13 cellular contexts compared by ENCODE assay signal in genomic region chr1:117017648-117018047, GRCh38. TPM values are rescaled to one million over a fixed set of nuclear protein-coding genes. Genes with fewer than 3 reads are reported as not detected.
DNase-seq lines count a peak whose midpoint lies in the region; ATAC-seq, FAIRE-seq and TF ChIP-seq lines count a peak whose summit lies in the region.
"Had no signal": no experiment of that assay in that cellular context is flagged by ENCODE, and none has a peak within 500 bp of the region (broad histone marks: within the 10 kb centered on the region; RNA-seq: fewer than 3 reads in every experiment).

No MANE protein-coding gene starts in this region.

- dilution Hi-C loops in mammary epithelial cell (cut with HindIII; ENCODE audit: low sequenced_read_pairs), result no loop called here

- in situ Hi-C loops in mammary epithelial cell (cut with MboI; ENCODE audit: low sequenced_read_pairs in 2 of 2), result no loop called here

- peaks cover 0 to 2% of the 10 kb centered on the region in 2 donors for H3K36me3 ChIP-seq in lung (ENCODE audit: control insufficient read depth in 2 of 2, insufficient read depth in 2 of 2, low read length in 2 of 2)
- H3K36me3 ChIP-seq in mammary epithelial cell (ENCODE audit: insufficient read depth, low read length), result no peaks in the 10 kb centered on the region

- H3K9me3 ChIP-seq in lung (ENCODE audit: control insufficient read depth in 2 of 2, insufficient read depth in 1 of 2, low read length in 1 of 2) (no peaks in the 10 kb centered on the region), mammary epithelial cell (replicated peaks; ENCODE audit: insufficient read depth, low read length) (no peaks in the 10 kb centered on the region)

- WGBS in lung, 2 donors, result 51 to 73% methylated on average over 3 of the region's 3 CpGs
- 78% methylated on average over 3 of the region's 3 CpGs for WGBS in mammary epithelial cell (ENCODE audit: low coverage, missing lambda C conversion rate)

- H3K79me2 ChIP-seq in mammary epithelial cell (ENCODE audit: insufficient read depth, low read length), result no peaks in the 10 kb centered on the region

- H3K27me3 ChIP-seq in lung (ENCODE audit: control insufficient read depth, insufficient read depth) (no peaks in the 10 kb centered on the region), mammary epithelial cell (ENCODE audit: insufficient read depth, low read length) (no peaks in the 10 kb centered on the region)

- no peak overlapping the region for H3K27ac ChIP-seq in lung (ENCODE audit: low read depth in 1 of 2, low read length in 1 of 2)
- no peak overlapping the region for H3K27ac ChIP-seq in mammary epithelial cell (ENCODE audit: insufficient read depth, low read depth, low read length)
- H3K27ac ChIP-seq: PC-9 had no signal

- H3K4me1 ChIP-seq in lung (ENCODE audit: control insufficient read depth in 2 of 2, insufficient read depth in 2 of 2, low read length in 2 of 2), result no peaks in the 10 kb centered on the region
- H3K4me1 ChIP-seq in mammary epithelial cell (ENCODE audit: insufficient read depth, low read length), result no peaks in the 10 kb centered on the region

- no peak overlapping the region for H2AFZ ChIP-seq in mammary epithelial cell (ENCODE audit: low read depth, low read length)
- H2AFZ ChIP-seq: PC-9 had no signal

- peak; percentile 51 for ATAC-seq in HG03520 (IDR thresholded peaks at IDR 0.05; ENCODE audit: unreplicated experiment)
- peak; percentile 34 for ATAC-seq in lung (ENCODE audit: insufficient read depth, low FRiP score)

- no peaks in the 10 kb centered on the region for H4K20me1 ChIP-seq in mammary epithelial cell (ENCODE audit: insufficient read depth, low read length)

- BruUV-seq in mammary epithelial cell (replicated peaks; lab: Mats Ljungman, UMichigan), result no TSS peak

- FAIRE-seq in D721Med (lab: Jason Lieb, UNC), result no peak

- H3K4me3 ChIP-seq in lung, result no peak overlapping the region
- H3K4me3 ChIP-seq in mammary epithelial cell (replicated peaks in 1 of 3; ENCODE audit: insufficient read depth in 1 of 3, low read depth in 2 of 3, low read length in 3 of 3), result no peak overlapping the region
- H3K4me3 ChIP-seq: PC-9 had no signal

- H3K4me2 ChIP-seq in mammary epithelial cell (ENCODE audit: insufficient read depth, low read depth, low read length), result no peak overlapping the region
- H3K4me2 ChIP-seq: PC-9 had no signal

- TF ChIP-seq CTCF in D721Med (IDR thresholded peaks at IDR 0.05; ENCODE audit: insufficient read depth, missing control alignments) (no peak), GM20000 (IDR thresholded peaks at IDR 0.05; ENCODE audit: extremely low read depth, missing control alignments) (no peak), lung (IDR thresholded peaks at IDR 0.05; ENCODE audit: control extremely low read depth, extremely low read depth) (no peak), mammary epithelial cell (conservative IDR thresholded peaks at IDR 0.05 in 1 of 2, IDR thresholded peaks at IDR 0.05 in 1 of 2; ENCODE audit: extremely low read depth in 1 of 2, insufficient read depth in 1 of 2, low read depth in 1 of 2, low read length in 2 of 2) (no peak)

- intact Hi-C loops in mammary epithelial cell (cut with micrococcal nuclease), result no loop called here

- H3K9ac ChIP-seq in mammary epithelial cell (ENCODE audit: insufficient read depth, low read length), result no peak overlapping the region

- peak; percentile 29 for DNase-seq in D721Med (ENCODE audit: insufficient read length, low spot score)
- DNase-seq in GM20000 (ENCODE audit: low spot score), result peak; percentile 15
- no peak for DNase-seq in lung (ENCODE audit: low spot score)
- no peak for DNase-seq in UCSD-AML1 (lab: John Stamatoyannopoulos, UW; ENCODE audit: unreplicated experiment)
- no peak for DNase-seq in mammary epithelial cell
- no peak for DNase-seq in NCI-H345 treated with DMSO at 0.1 percent for 48 hours (lab: John Stamatoyannopoulos, UW; ENCODE audit: unreplicated experiment)
- DNase-seq in effector CD8-positive, alpha-beta T cell (lab: John Stamatoyannopoulos, UW), result no peak
- DNase-seq: activated CD4-positive, alpha-beta T cell treated with anti-CD3 and anti-CD28 coated beads for 48 hours; dermis blood vessel endothelial cell; DMS53; midbrain; PC-9 had no signal

- CTCF ChIA-PET in mammary epithelial cell (lab: Charles Lee; ENCODE audit: low non-redundant PET), result no interaction called here

RNA-seq across cellular contexts. Expression of gene CD101, which starts 16.1 kb away (rescaled TPM):
- total RNA-seq in lung, result 1 to 10 TPM; 2.2 to 6.7 TPM
- polyA plus RNA-seq in lung, result 10 to 100 TPM in 1 of 2 donors, 1 to 10 TPM in 1; 2.0 to 17.8 TPM
- total RNA-seq in mammary epithelial cell, result 1 to 10 TPM in 1 of 2 donors, under 1 TPM in 1; 0.50 to 1.1 TPM
- 0.15 TPM for polyA plus RNA-seq in mammary epithelial cell
- 2.0 TPM for polyA minus RNA-seq in mammary epithelial cell

RNA-seq across cellular contexts. Expression of gene TTF2, which starts 42.5 kb away (rescaled TPM):
- total RNA-seq in lung, result 10 to 100 TPM; 17.9 to 21.0 TPM
- 1 to 10 TPM; 3.9 to 5.2 TPM for polyA plus RNA-seq in lung
- total RNA-seq in mammary epithelial cell, result 10 to 100 TPM; 15.5 to 41.3 TPM
- polyA plus RNA-seq in mammary epithelial cell, result 19.1 TPM
- polyA minus RNA-seq in mammary epithelial cell, result 30.7 TPM

Comparison
In these comparisons a context has a peak if more than half of its experiments do, and no peak if none do; other contexts are left out.
1. DNase-seq: peak in D721Med (single experiment) and GM20000 (single experiment); none in lung (single experiment), UCSD-AML1 (single experiment), mammary epithelial cell (single experiment), NCI-H345 treated with DMSO at 0.1 percent for 48 hours (single experiment) and effector CD8-positive, alpha-beta T cell (single experiment).